ENCODE assay signal across 10 cellular contexts in the genomic region with DNA sequence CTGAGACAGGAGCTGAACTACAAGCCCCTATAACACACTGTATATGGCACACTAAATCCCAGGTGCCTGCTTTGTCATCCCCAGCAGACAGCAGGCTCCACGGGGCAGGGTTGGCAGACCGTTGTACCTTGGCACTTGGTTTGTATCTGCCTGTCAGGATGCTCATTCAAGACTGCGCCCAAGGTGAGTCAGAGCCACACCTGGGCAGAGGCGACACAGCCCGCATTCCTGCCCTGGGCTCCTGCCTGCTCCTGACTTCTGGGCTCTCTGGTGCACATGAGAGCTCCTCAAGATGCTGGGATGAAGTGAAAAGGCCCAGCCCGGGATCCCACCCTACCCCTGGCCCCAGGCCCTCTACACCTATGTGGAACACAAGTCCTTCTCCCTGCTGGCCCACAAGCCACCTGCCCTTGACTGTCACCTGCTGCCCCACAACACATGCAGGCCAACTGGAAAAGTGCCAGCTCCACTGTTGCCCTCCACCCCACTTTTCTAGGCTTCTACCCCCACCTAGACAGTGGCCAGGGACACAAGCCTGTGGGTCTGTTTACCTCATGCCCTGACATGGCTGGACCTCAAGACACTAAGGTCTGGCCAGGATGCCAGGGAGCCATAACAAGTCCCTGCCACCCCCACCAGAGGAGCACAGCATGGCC. TPM values are rescaled to one million over a fixed set of nuclear protein-coding genes. Genes with fewer than 3 reads are reported as not detected.
DNase-seq lines count a peak whose midpoint lies in the region; ATAC-seq, FAIRE-seq and TF ChIP-seq lines count a peak whose summit lies in the region.
"Had no signal": no experiment of that assay in that cellular context is flagged by ENCODE, and none has a peak within 500 bp of the region (broad histone marks: within the 10 kb centered on the region; RNA-seq: fewer than 3 reads in every experiment).

No MANE protein-coding gene starts in this region.

- H3K9me3 Mint-ChIP-seq in activated naive CD4-positive, alpha-beta T cell treated with anti-CD3 and anti-CD28 coated beads, Interleukin-2, amount 50 U/mL, for 24 hours = no peaks in the 10 kb centered on the region

- H3K27ac Mint-ChIP-seq in activated naive CD4-positive, alpha-beta T cell treated with anti-CD3 and anti-CD28 coated beads, Interleukin-2, amount 50 U/mL, for 24 hours = peak overlapping the region; percentile 94

- H3K27me3 ChIP-seq in GM12878 (replicated peaks in 1 of 2; ENCODE audit: control insufficient read depth in 2 of 2, insufficient read depth in 2 of 2, low read length in 1 of 2) (no peaks in the 10 kb centered on the region), upper lobe of left lung (no peaks in the 10 kb centered on the region)

- H3K9ac ChIP-seq in GM12878 (ENCODE audit: control insufficient read depth, insufficient read depth, low read length) = 0 out of 2 replicates have a peak overlapping the region, but pooled peaks have one; percentile 9

- no peak for DNase-seq in activated naive CD4-positive, alpha-beta T cell treated with Interleukin-2 at 50 U/mL for 16 hours
- DNase-seq in GM12878 (ENCODE audit: low read depth, low spot score) = no peak
- peak; percentile 84 for DNase-seq in mucosa of gallbladder (ENCODE audit: low spot score)
- DNase-seq in upper lobe of left lung = peak; percentile 55 to 64
- no peak for DNase-seq in left lobe of liver (ENCODE audit: low spot score)
- no peak for DNase-seq in DMS 273 (lab: John Stamatoyannopoulos, UW; ENCODE audit: unreplicated experiment)
- DNase-seq: T1000 had no signal

- H3K79me2 ChIP-seq in GM12878 (ENCODE audit: control insufficient read depth, insufficient read depth, low read length) = peaks cover 100% of the 10 kb centered on the region

- in situ Hi-C loops in GM12878 (cut with MboI) = loop anchor here (5.0 to 25.0 kb wide), 2 partner anchors 82 to 292 kb away; no protein-coding TSS in a partner anchor

- H4K20me1 ChIP-seq in GM12878 (ENCODE audit: control insufficient read depth, insufficient read depth) = peaks cover 32% of the 10 kb centered on the region

- TF ChIP-seq EP300 in GM12878 (IDR thresholded peaks at IDR 0.05; ENCODE audit: borderline replicate concordance in 1 of 2, control insufficient read depth in 1 of 2, low read depth in 2 of 2, low read length in 2 of 2) (no peak), upper lobe of left lung (IDR thresholded peaks at IDR 0.05) (no peak)

- TF ChIP-seq POLR2A in GM12878 (IDR thresholded peaks at IDR 0.05; ENCODE audit: low read depth, low read length) = no peak
- no peak for TF ChIP-seq POLR2A in upper lobe of left lung (IDR thresholded peaks at IDR 0.05)

- RAD21 ChIA-PET in GM12878 (lab: Charles Lee; ENCODE audit: unreplicated experiment) = interaction anchor here (0.9 to 8.5 kb wide), 6 partner anchors 11 to 292 kb away, joined by 3 to 114 read pairs (median 15); a partner anchor contains a TSS

- no peaks in the 10 kb centered on the region for H3K27me3 Mint-ChIP-seq in activated naive CD4-positive, alpha-beta T cell treated with anti-CD3 and anti-CD28 coated beads, Interleukin-2, amount 50 U/mL, for 24 hours

- POLR2A ChIA-PET in GM12878 (lab: Charles Lee) = interaction anchor here (1.0 to 6.7 kb wide), 8 partner anchors 8 to 79 kb away, joined by 3 to 54 read pairs (median 6); a partner anchor contains a TSS

- H3K4me1 Mint-ChIP-seq in activated naive CD4-positive, alpha-beta T cell treated with anti-CD3 and anti-CD28 coated beads, Interleukin-2, amount 50 U/mL, for 24 hours = peaks cover 96% of the 10 kb centered on the region

- H3K9me3 ChIP-seq in GM12878 (replicated peaks; ENCODE audit: control insufficient read depth, insufficient read depth, low read length) (no peaks in the 10 kb centered on the region), upper lobe of left lung (no peaks in the 10 kb centered on the region)

- peak overlapping the region; percentile 82 for H3K4me3 Mint-ChIP-seq in activated naive CD4-positive, alpha-beta T cell treated with anti-CD3 and anti-CD28 coated beads, Interleukin-2, amount 50 U/mL, for 24 hours

- BruUV-seq in GM12878 (replicated peaks; lab: Mats Ljungman, UMichigan) = no TSS peak

- ATAC-seq in GM12878 (no peak), upper lobe of left lung (ENCODE audit: low FRiP score in 2 of 2) (peak in 1 of 2 donors; percentile 20), HG03342 (IDR thresholded peaks at IDR 0.05; ENCODE audit: unreplicated experiment) (no peak), left lobe of liver (no peak)
- ATAC-seq: sciatic nerve had no signal

- no peaks in the 10 kb centered on the region for H3K36me3 Mint-ChIP-seq in activated naive CD4-positive, alpha-beta T cell treated with anti-CD3 and anti-CD28 coated beads, Interleukin-2, amount 50 U/mL, for 24 hours

- peaks cover 14 to 27% of the 10 kb centered on the region in 2 experiments for H3K36me3 ChIP-seq in GM12878 (ENCODE audit: control insufficient read depth in 2 of 2, insufficient read depth in 2 of 2, low read length in 1 of 2)
- H3K36me3 ChIP-seq in upper lobe of left lung = peaks cover 0 to 2% (median 0%) of the 10 kb centered on the region in 4 donors

- SMC1A ChIA-PET in GM12878 (lab: Charles Lee; ENCODE audit: uncharacterized antibody, unreplicated experiment) = interaction anchor here (1.5 to 6.7 kb wide), 7 partner anchors 10 to 80 kb away, joined by 7 to 60 read pairs (median 19); no protein-coding TSS in a partner anchor

- CTCF ChIA-PET in GM12878 (lab: Yijun Ruan, JAX) = interaction anchor here (0.9 to 21.0 kb wide), 7 partner anchors 11 to 78 kb away, joined by 3 to 288 read pairs (median 8); a partner anchor contains a TSS

- intact Hi-C loops in GM12878 (cut with micrococcal nuclease; ENCODE audit: unreplicated experiment) = no loop called here

- peak overlapping the region; percentile 55; the same call in 1 of the 2 replicates for H3K4me3 ChIP-seq in GM12878
- H3K4me3 ChIP-seq in upper lobe of left lung = no peak overlapping the region

- TF ChIP-seq CTCF in GM12878 (IDR thresholded peaks at IDR 0.05 in 2 of 3, conservative IDR thresholded peaks at IDR 0.05 in 1 of 3; ENCODE audit: control insufficient read depth in 2 of 3, extremely low read depth in 1 of 3, insufficient read depth in 1 of 3, low read depth in 3 of 3, low read length in 3 of 3) (no peak), upper lobe of left lung (IDR thresholded peaks at IDR 0.05) (no peak)

- H3K27ac ChIP-seq in GM12878 (ENCODE audit: control insufficient read depth, insufficient read depth) (peak overlapping the region; percentile 81), upper lobe of left lung (peak overlapping the region; percentile 80 to 89 (median 87))

- H3K4me2 ChIP-seq in GM12878 (ENCODE audit: control insufficient read depth, insufficient read depth) = peak overlapping the region; percentile 96

- 35% methylated on average over 6 of the region's 6 CpGs for WGBS in GM12878 (ENCODE audit: insufficient coverage, insufficient replicate concordance, low lambda C conversion rate, missing lambda C conversion rate)
- 25 to 39% methylated on average over 2 to 6 of the region's 6 CpGs for WGBS in upper lobe of left lung, 2 donors

- FAIRE-seq in GM12878 (lab: Jason Lieb, UNC) = no peak

- TF ChIP-seq RAD21 in GM12878 (IDR thresholded peaks at IDR 0.05; ENCODE audit: insufficient read depth, low read depth, low read length) = no peak

- H2AFZ ChIP-seq in GM12878 (ENCODE audit: control insufficient read depth, low read depth, low read length) = no peak overlapping the region

- H3K4me1 ChIP-seq in GM12878 (ENCODE audit: control insufficient read depth, insufficient read depth, low read length) = peaks cover 82% of the 10 kb centered on the region
- H3K4me1 ChIP-seq in upper lobe of left lung = peaks cover 90 to 99% (median 97%) of the 10 kb centered on the region in 4 donors

TF ChIP-seq in GM12878, 131 proteins besides CTCF, POLR2A, EP300 and RAD21 (continues in another document):
- TF ChIP-seq RCOR1 (conservative IDR thresholded peaks at IDR 0.05; ENCODE audit: low read depth, low read length) = no peak

RNA-seq across cellular contexts. Expression of gene PNMA1, which starts 30.8 kb away (rescaled TPM):
- 8.8 and 10.1 TPM in 2 replicates for total RNA-seq in GM12878 (2013; cell fraction: nucleolus; rRNA removed)
- total RNA-seq in GM12878 (2014; rRNA removed) (3.8 and 4.0 TPM in 2 replicates), GM12878 (2014; rRNA removed; fragmentation: Illumina TruSeq; extraction: Trizol) (6.8 TPM in 2 replicates), GM12878 (2021) (22.4 and 24.0 TPM in 2 replicates), mucosa of gallbladder (79.5 TPM), upper lobe of left lung (10 to 100 TPM in 5 of 6 donors, 1 to 10 TPM in 1; 9.9 to 28.9 (median 15.2) TPM), left lobe of liver (2.3 TPM)
- 7.3 TPM for polyA plus RNA-seq in GM12878 (2011; ENCODE audit: low read depth)
- polyA plus RNA-seq in GM12878 (2011; rRNA removed) (7.8 and 9.7 TPM in 2 replicates), GM12878 (2014; fragmentation: Illumina TruSeq; extraction: Trizol) (14.0 and 14.4 TPM in 2 replicates), GM12878 (2014; fragmentation: Nextera tagmentation; extraction: Ambion mirVana) (1 to 10 TPM; 1.8 to 6.5 TPM), GM12878 (2014; rRNA removed) (14.4 and 15.3 TPM in 2 replicates), GM12878 (2016; fragmentation: Nextera tagmentation; extraction: Ambion mirVana) (10 to 100 TPM; 35.0 to 39.3 TPM)
- polyA plus RNA-seq in GM12878 (2011; cell fraction: cytosol; rRNA removed) = 7.1 and 7.2 TPM in 2 replicates
- polyA plus RNA-seq in GM12878 (2011; cell fraction: nucleus; rRNA removed) = 7.9 and 9.2 TPM in 2 replicates
- polyA plus RNA-seq in GM12878 (2012) = 9.3 and 11.6 TPM in 2 replicates
- polyA minus RNA-seq in GM12878 (2011; rRNA and poly(A)+ RNA removed) = 5.3 and 7.1 TPM in 2 replicates
- polyA minus RNA-seq in GM12878 (2011; cell fraction: cytosol; rRNA and poly(A)+ RNA removed) = 3.3 and 3.7 TPM in 2 replicates
- polyA minus RNA-seq in GM12878 (2011; cell fraction: nucleus; rRNA and poly(A)+ RNA removed) = 3.6 and 4.6 TPM in 2 replicates

Comparison
In these comparisons a context has a peak if more than half of its experiments do, and no peak if none do; other contexts are left out.
1. DNase-seq: peak in mucosa of gallbladder (single experiment) and upper lobe of left lung (2 of 2); none in activated naive CD4-positive, alpha-beta T cell treated with Interleukin-2 at 50 U/mL for 16 hours (single experiment), GM12878 (single experiment), left lobe of liver (single experiment) and DMS 273 (single experiment).